24 cellular contexts compared by ENCODE assay signal in the genomic region with DNA sequence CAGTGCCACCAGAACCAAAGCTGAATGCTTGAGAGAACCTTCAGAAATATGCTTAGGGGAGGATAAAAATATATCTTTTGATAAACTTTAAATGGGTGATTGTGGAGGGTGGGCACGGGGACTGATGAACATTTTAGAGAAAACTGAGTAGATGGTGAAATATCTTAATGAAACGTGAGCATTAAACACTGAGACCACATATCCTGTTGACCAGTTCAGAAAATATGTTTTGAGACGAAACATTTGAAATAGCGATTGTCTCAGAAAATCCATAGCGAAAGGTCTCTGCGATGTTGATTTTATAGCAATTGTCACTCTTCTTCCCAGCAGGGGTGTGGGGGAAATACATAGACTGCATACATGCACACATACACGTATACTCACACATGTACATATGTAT.
"Had no signal": no experiment of that assay in that cellular context is flagged by ENCODE, and none has a peak within 500 bp of the region (broad histone marks: within the 10 kb centered on the region; RNA-seq: fewer than 3 reads in every experiment).

No MANE protein-coding gene starts in this region.

- H3K9me3 Mint-ChIP-seq: effector memory CD8-positive, alpha-beta T cell had no signal

- H3K9me3 ChIP-seq: esophagus squamous epithelium, gastroesophageal sphincter, left ventricle myocardium inferior, ovary, testis, vagina had no signal

- H3K4me3 ChIP-seq: esophagus squamous epithelium, gastroesophageal sphincter, left ventricle myocardium inferior, ovary, testis, vagina had no signal

- ATAC-seq: activated T-cell treated with anti-CD3 and anti-CD28 coated beads, Interleukin-2, amount 50 U/mL, for 72 hours; effector memory CD8-positive, alpha-beta T cell; gastroesophageal sphincter; natural killer cell treated with Interleukin-12 subunit alpha and Interleukin-12 subunit beta and Interleukin-15 and Interleukin-18, amount 100 ng/mL, for 72 hours; right cardiac atrium; WTC11 had no signal

- H3K36me3 Mint-ChIP-seq: WTC11 had no signal

- H3K27ac Mint-ChIP-seq: activated CD4-positive, alpha-beta memory T cell treated with anti-CD3 and anti-CD28 coated beads, Interleukin-2, amount 10 ng/mL, durations not matched to agents 7 days and 5 days; activated naive CD4-positive, alpha-beta T cell treated with anti-CD3 and anti-CD28 coated beads, Interleukin-2, amount 10 ng/mL, durations not matched to agents 7 days and 5 days; activated T-cell treated with anti-CD3 and anti-CD28 coated beads, Interleukin-2, amount 50 U/mL, for 72 hours; effector memory CD8-positive, alpha-beta T cell; natural killer cell treated with Interleukin-12 subunit alpha and Interleukin-12 subunit beta and Interleukin-15 and Interleukin-18, amount 100 ng/mL, for 72 hours; WTC11 had no signal

- DNase-seq: activated CD4-positive, alpha-beta memory T cell treated with anti-CD3 and anti-CD28 coated beads, Interleukin-2, amount 10 ng/mL, durations not matched to agents 7 days and 5 days; activated CD4-positive, alpha-beta T cell treated with anti-CD3 and anti-CD28 coated beads for 48 hours; activated effector memory CD4-positive, alpha-beta T cell treated with anti-CD3 and anti-CD28 coated beads, Interleukin-2, amount 50 U/mL, for 16 hours; activated naive CD4-positive, alpha-beta T cell treated with anti-CD3 and anti-CD28 coated beads, Interleukin-2, amount 10 ng/mL, durations not matched to agents 7 days and 5 days; activated T-cell treated with anti-CD3 and anti-CD28 coated beads, Interleukin-2, amount 50 U/mL, for 72 hours; aorta; brain microvascular endothelial cell; caudate nucleus; effector memory CD8-positive, alpha-beta T cell; esophagus squamous epithelium; hypothalamus; left ventricle myocardium inferior; midbrain; ovary; right cardiac atrium; stimulated activated CD4-positive, alpha-beta T cell treated with anti-CD3 and anti-CD28 coated beads, Interleukin-1b, Interleukin-23, amount 100 ng/mL, for 48 hours; stimulated activated naive CD4-positive, alpha-beta T cell; T1000; testis; trophoblast cell had no signal

- H3K4me3 Mint-ChIP-seq: activated CD4-positive, alpha-beta memory T cell treated with anti-CD3 and anti-CD28 coated beads, Interleukin-2, amount 10 ng/mL, durations not matched to agents 7 days and 5 days; activated naive CD4-positive, alpha-beta T cell treated with anti-CD3 and anti-CD28 coated beads, Interleukin-2, amount 10 ng/mL, durations not matched to agents 7 days and 5 days; activated T-cell treated with anti-CD3 and anti-CD28 coated beads, Interleukin-2, amount 50 U/mL, for 72 hours; effector memory CD8-positive, alpha-beta T cell; natural killer cell treated with Interleukin-12 subunit alpha and Interleukin-12 subunit beta and Interleukin-15 and Interleukin-18, amount 100 ng/mL, for 72 hours; WTC11 had no signal

- H3K27ac ChIP-seq: brain microvascular endothelial cell, esophagus squamous epithelium, gastroesophageal sphincter, left ventricle myocardium inferior, ovary, testis, vagina had no signal

- H3K36me3 ChIP-seq: brain microvascular endothelial cell, esophagus squamous epithelium, gastroesophageal sphincter, left ventricle myocardium inferior, ovary, vagina had no signal

- H3K4me1 Mint-ChIP-seq: WTC11 had no signal

- H3K27me3 Mint-ChIP-seq: activated CD4-positive, alpha-beta memory T cell treated with anti-CD3 and anti-CD28 coated beads, Interleukin-2, amount 10 ng/mL, durations not matched to agents 7 days and 5 days; effector memory CD8-positive, alpha-beta T cell; natural killer cell treated with Interleukin-12 subunit alpha and Interleukin-12 subunit beta and Interleukin-15 and Interleukin-18, amount 100 ng/mL, for 72 hours had no signal

- H3K27me3 ChIP-seq: brain microvascular endothelial cell, esophagus squamous epithelium, gastroesophageal sphincter, ovary, testis, vagina had no signal

- H3K4me1 ChIP-seq: gastroesophageal sphincter, left ventricle myocardium inferior, testis, vagina had no signal
